Comparison of ENCODE assay signal across 8 cellular contexts in the genomic region with DNA sequence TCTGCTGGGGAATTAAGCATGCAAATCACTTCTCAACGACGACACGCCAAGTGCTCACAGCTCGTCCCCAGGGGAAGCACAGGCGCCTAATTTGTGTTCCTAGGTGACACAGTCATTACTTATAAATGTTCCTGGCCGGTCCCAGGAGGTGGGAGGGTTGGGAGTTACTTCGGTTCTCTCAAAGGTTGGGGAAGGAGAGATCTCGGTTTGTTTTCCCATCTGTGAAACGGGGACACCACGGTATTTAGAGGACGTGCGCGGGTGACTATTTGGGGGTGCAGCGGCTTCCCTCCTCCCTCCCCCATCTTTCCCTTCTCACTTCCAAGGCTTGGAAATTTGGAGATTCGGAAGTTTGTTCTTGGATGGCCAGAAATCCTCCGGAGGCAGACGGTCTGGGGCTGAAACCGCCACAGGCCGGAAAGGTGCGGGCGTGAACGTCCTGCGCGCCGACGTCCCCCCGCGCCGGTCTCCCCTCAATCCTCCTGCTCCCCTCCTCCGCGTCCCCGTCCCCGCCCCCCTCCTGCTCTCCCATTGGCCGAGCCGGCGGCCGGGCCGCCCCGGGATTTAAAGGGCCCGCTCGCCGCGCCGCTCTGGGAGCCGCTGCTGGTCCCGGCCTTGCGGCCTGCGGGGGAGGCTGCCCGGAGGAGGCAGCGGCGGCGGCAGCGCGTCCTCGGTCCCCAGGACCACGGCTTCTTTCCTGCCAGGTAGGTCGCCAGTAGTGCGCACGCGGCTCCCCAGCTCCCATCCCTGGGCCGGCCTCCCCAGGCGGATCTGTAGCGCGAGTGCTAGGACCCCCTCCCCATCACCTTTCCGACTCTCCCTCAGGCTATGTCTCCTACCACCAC. TPM values are rescaled to one million over a fixed set of nuclear protein-coding genes. Genes with fewer than 3 reads are reported as not detected.
DNase-seq lines count a peak whose midpoint lies in the region; ATAC-seq, FAIRE-seq and TF ChIP-seq lines count a peak whose summit lies in the region.

Gene PORCN (plus strand): TSS at position 593 of the 845 bp plus-strand sequence. CDS start 829 bp downstream, outside the sequence.

- H3K9ac ChIP-seq in SU-DHL-6 (ENCODE audit: low read length), result peak within 1 kb of the TSS; percentile 81

- no peaks in the 10 kb centered on the region; the same call in 1 of the 2 replicates for H3F3A ChIP-seq in SU-DHL-6 (ENCODE audit: insufficient read depth)

- no peaks in the 10 kb centered on the region for H3K9me3 ChIP-seq in KOPT-K1 (ENCODE audit: insufficient read depth, low read length, poor library complexity, severe bottlenecking)
- no peaks in the 10 kb centered on the region for H3K9me3 ChIP-seq in SU-DHL-6 (ENCODE audit: insufficient read depth, low read length)
- H3K9me3 ChIP-seq in cardiac muscle cell (ENCODE audit: low read depth), result no peaks in the 10 kb centered on the region
- peaks cover 0 to 5% (median 0%) of the 10 kb centered on the region in 4 donors for H3K9me3 ChIP-seq in upper lobe of left lung

- peak within 1 kb of the TSS; percentile 93 for H3K4me3 Mint-ChIP-seq in activated naive CD8-positive, alpha-beta T cell

- intact Hi-C loops in posterior cingulate gyrus (cut with DNase I), result no loop called here

- no peaks in the 10 kb centered on the region for H3K27me3 ChIP-seq in SU-DHL-6 (ENCODE audit: low read length)
- no peaks in the 10 kb centered on the region for H3K27me3 ChIP-seq in cardiac muscle cell
- H3K27me3 ChIP-seq in upper lobe of left lung, result no peaks in the 10 kb centered on the region

- 0 to 57% methylated on average over 4 to 33 of the region's 65 CpGs for WGBS in upper lobe of left lung, 2 donors

- H3K79me2 ChIP-seq in SU-DHL-6 (ENCODE audit: insufficient read depth, low read length), result no peaks in the 10 kb centered on the region

- no peaks in the 10 kb centered on the region for H3K9me2 ChIP-seq in SU-DHL-6 (replicated peaks; ENCODE audit: insufficient read depth, low read length)

- peak within 1 kb of the TSS; percentile 66 for H3K4me2 ChIP-seq in SU-DHL-6 (ENCODE audit: low read depth, low read length, poor library complexity, severe bottlenecking)

- H3K9me3 Mint-ChIP-seq in activated naive CD8-positive, alpha-beta T cell (ENCODE audit: low read depth), result no peaks in the 10 kb centered on the region

- H3K27ac ChIP-seq in KOPT-K1 (ENCODE audit: low read depth, low read length, poor library complexity, severe bottlenecking) (peak within 1 kb of the TSS; percentile 60), SU-DHL-6 (ENCODE audit: low read depth, low read length) (peak within 1 kb of the TSS; percentile 49; the same call in 1 of the 2 replicates), cardiac muscle cell (no peak within 1 kb of the TSS), upper lobe of left lung (peak within 1 kb of the TSS; percentile 67 to 85 (median 80))

- no peak for FAIRE-seq in D721Med (lab: Jason Lieb, UNC)

- TF ChIP-seq POLR2A in upper lobe of left lung (IDR thresholded peaks at IDR 0.05), result peak in 3 of 4 donors; percentile 23 to 74 (median 55)

- H3K36me3 ChIP-seq in KOPT-K1 (ENCODE audit: insufficient read depth, low read length), result no peaks in the 10 kb centered on the region
- H3K36me3 ChIP-seq in SU-DHL-6 (ENCODE audit: low read length), result no peaks in the 10 kb centered on the region
- no peaks in the 10 kb centered on the region for H3K36me3 ChIP-seq in cardiac muscle cell
- no peaks in the 10 kb centered on the region for H3K36me3 ChIP-seq in upper lobe of left lung

- H4K20me1 ChIP-seq in SU-DHL-6 (ENCODE audit: low read depth, low read length), result no peaks in the 10 kb centered on the region

- TF ChIP-seq EP300 in upper lobe of left lung (IDR thresholded peaks at IDR 0.05), result no peak

- H3K27ac Mint-ChIP-seq in activated naive CD8-positive, alpha-beta T cell, result peak within 1 kb of the TSS; percentile 89

- H3K36me3 Mint-ChIP-seq in activated naive CD8-positive, alpha-beta T cell, result peaks cover 2% of the 10 kb centered on the region

- TF ChIP-seq CTCF in D721Med (IDR thresholded peaks at IDR 0.05; ENCODE audit: insufficient read depth, missing control alignments), result no peak
- TF ChIP-seq CTCF in SU-DHL-6 (IDR thresholded peaks at IDR 0.05; ENCODE audit: insufficient read depth, low read length, poor library complexity, severe bottlenecking), result no peak
- no peak for TF ChIP-seq CTCF in cardiac muscle cell (IDR thresholded peaks at IDR 0.05; ENCODE audit: low read depth, low read length)
- TF ChIP-seq CTCF in upper lobe of left lung (IDR thresholded peaks at IDR 0.05), result no peak

- peaks cover 22% of the 10 kb centered on the region for H3K4me1 Mint-ChIP-seq in activated naive CD8-positive, alpha-beta T cell (ENCODE audit: low read depth)

- peak within 1 kb of the TSS; percentile 71 for H3K4me3 ChIP-seq in SU-DHL-6 (ENCODE audit: insufficient read depth, low read length, poor library complexity, severe bottlenecking)
- H3K4me3 ChIP-seq in cardiac muscle cell, result peak within 1 kb of the TSS; percentile 84
- peak within 1 kb of the TSS; percentile 57 to 79 (median 64) for H3K4me3 ChIP-seq in upper lobe of left lung

- H3K27me3 Mint-ChIP-seq in activated naive CD8-positive, alpha-beta T cell, result no peaks in the 10 kb centered on the region

- H2AFZ ChIP-seq in SU-DHL-6 (ENCODE audit: low read depth, low read length, severe bottlenecking), result peak within 1 kb of the TSS; percentile 91

- peak; percentile 77 for DNase-seq in D721Med (ENCODE audit: insufficient read length, low spot score)
- peak; percentile 74 to 78 for DNase-seq in cardiac muscle cell (ENCODE audit: low read depth in 1 of 2, low spot score in 1 of 2)
- peak; percentile 72 to 97 (median 79) for DNase-seq in posterior cingulate gyrus
- peak; percentile 83 to 96 for DNase-seq in upper lobe of left lung

- H3K4me1 ChIP-seq in cardiac muscle cell (ENCODE audit: low read depth) (no peaks in the 10 kb centered on the region), upper lobe of left lung (peaks cover 0 to 5% (median 0%) of the 10 kb centered on the region in 4 donors)

- ATAC-seq in GM21528 (IDR thresholded peaks at IDR 0.05; ENCODE audit: low FRiP score, unreplicated experiment) (peak; percentile 68), upper lobe of left lung (ENCODE audit: low FRiP score in 2 of 2) (peak; percentile 86 to 98)

RNA-seq across cellular contexts. Expression of gene PORCN, which starts in this region (rescaled TPM):
- 24.2 and 29.2 TPM in 2 replicates for total RNA-seq in cardiac muscle cell
- 13.3 and 20.1 TPM in 2 replicates for polyA plus RNA-seq in cardiac muscle cell
- 10 to 100 TPM in 5 of 6 donors, 1 to 10 TPM in 1; 10.0 to 53.4 (median 14.3) TPM for total RNA-seq in upper lobe of left lung
